Comparison of ENCODE assay signal across 11 cellular contexts in the genomic region with DNA sequence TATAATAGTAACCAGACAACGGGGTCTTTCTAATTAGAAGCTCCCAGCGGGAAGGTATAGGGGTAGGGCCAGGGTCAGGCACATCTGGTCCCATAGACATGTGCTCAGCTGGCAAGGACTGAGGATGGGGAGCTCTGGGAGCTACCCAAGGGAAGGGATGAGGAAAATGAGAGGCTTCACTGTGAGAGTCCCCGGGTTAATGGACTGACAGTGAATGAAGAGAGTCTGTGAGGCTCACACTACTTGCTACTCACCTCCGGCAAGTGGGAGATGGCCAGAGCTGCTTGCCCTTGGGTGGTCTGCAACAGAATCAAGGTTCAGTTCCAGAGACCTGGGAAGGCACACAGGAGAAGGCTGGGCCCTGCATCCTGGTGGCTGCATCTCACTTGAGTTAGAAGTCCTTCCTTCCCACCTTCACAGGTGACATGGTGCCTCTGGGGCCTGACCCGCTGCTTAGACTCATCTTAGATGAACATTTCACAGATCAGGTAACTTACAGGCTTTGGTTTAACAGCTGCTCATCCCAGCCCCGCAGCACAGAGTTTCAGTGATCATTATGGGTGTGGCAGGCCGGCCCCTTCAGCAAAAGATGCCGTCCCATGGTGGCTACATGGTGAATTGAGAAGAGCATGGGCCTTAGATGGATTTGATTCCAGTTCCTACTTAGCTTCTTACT. TPM values are rescaled to one million over a fixed set of nuclear protein-coding genes. Genes with fewer than 3 reads are reported as not detected.
DNase-seq lines count a peak whose midpoint lies in the region; ATAC-seq and TF ChIP-seq lines count a peak whose summit lies in the region.
"Had no signal": no experiment of that assay in that cellular context is flagged by ENCODE, and none has a peak within 500 bp of the region (broad histone marks: within the 10 kb centered on the region; RNA-seq: fewer than 3 reads in every experiment).

No MANE protein-coding gene starts in this region.

- no peak for DNase-seq in activated CD8-positive, alpha-beta memory T cell treated with anti-CD3 and anti-CD28 coated beads, Interleukin-2, amount 10 ng/mL, durations not matched to agents 7 days and 5 days
- no peak for DNase-seq in activated CD8-positive, alpha-beta memory T cell treated with anti-CD3 and anti-CD28 coated beads, Interleukin-2, amount 50 U/mL, for 48 hours
- DNase-seq in esophagus squamous epithelium (lab: John Stamatoyannopoulos, UW) (no peak), stomach (no peak), hypothalamus (lab: John Stamatoyannopoulos, UW) (no peak), HT-29 (ENCODE audit: low spot score) (no peak)
- no peak for DNase-seq in stimulated activated CD4-positive, alpha-beta T cell treated with anti-CD3 and anti-CD28 coated beads, Interleukin-1b, Interleukin-23, amount 100 ng/mL, for 48 hours
- DNase-seq: ACHN, SHP77 treated with DMSO at 0.1 percent for 48 hours had no signal

- H3K27ac Mint-ChIP-seq in activated CD8-positive, alpha-beta memory T cell treated with anti-CD3 and anti-CD28 coated beads, Interleukin-2, amount 10 ng/mL, durations not matched to agents 7 days and 5 days: peak overlapping the region; percentile 95
- H3K27ac Mint-ChIP-seq: progenitor cell of endocrine pancreas had no signal

- H3K4me1 ChIP-seq in OCI-LY3 (ENCODE audit: low read length) (peaks cover 64% of the 10 kb centered on the region), esophagus squamous epithelium (peaks cover 33 to 94% (median 40%) of the 10 kb centered on the region in 3 donors), stomach (peaks cover 0 to 88% (median 25%) of the 10 kb centered on the region in 4 donors)

- WGBS in esophagus squamous epithelium, 2 donors: 92 to 95% methylated on average over 4 to 6 of the region's 8 CpGs
- 85 to 90% (median 89%) methylated on average over 8 of the region's 8 CpGs for WGBS in stomach, 5 donors

- ATAC-seq in activated CD8-positive, alpha-beta memory T cell treated with anti-CD3 and anti-CD28 coated beads, Interleukin-2, amount 10 ng/mL, durations not matched to agents 7 days and 5 days: peak; percentile 40

- H2AFZ ChIP-seq in OCI-LY3 (ENCODE audit: low read depth, low read length): no peak overlapping the region

- peak overlapping the region; percentile 66 for H3K4me2 ChIP-seq in OCI-LY3 (ENCODE audit: low read length)

- H4K20me1 ChIP-seq in OCI-LY3 (ENCODE audit: insufficient read depth, low read length): peaks cover 79% of the 10 kb centered on the region

- peak overlapping the region; percentile 61 for H3K4me3 Mint-ChIP-seq in activated CD8-positive, alpha-beta memory T cell treated with anti-CD3 and anti-CD28 coated beads, Interleukin-2, amount 10 ng/mL, durations not matched to agents 7 days and 5 days

- peaks cover 95% of the 10 kb centered on the region for H3K4me1 Mint-ChIP-seq in activated CD8-positive, alpha-beta memory T cell treated with anti-CD3 and anti-CD28 coated beads, Interleukin-2, amount 10 ng/mL, durations not matched to agents 7 days and 5 days

- H3K27ac ChIP-seq in OCI-LY3 (ENCODE audit: low read length) (peak overlapping the region; percentile 76), esophagus squamous epithelium (peak overlapping the region; percentile 19 to 84 (median 65)), stomach (peak overlapping the region in 4 of 5 donors; percentile 52 to 83 (median 70))

- peaks cover 73% of the 10 kb centered on the region for H3K36me3 Mint-ChIP-seq in activated CD8-positive, alpha-beta memory T cell treated with anti-CD3 and anti-CD28 coated beads, Interleukin-2, amount 10 ng/mL, durations not matched to agents 7 days and 5 days

- TF ChIP-seq EP300 in stomach (IDR thresholded peaks at IDR 0.05): no peak

- H3K36me3 ChIP-seq in OCI-LY3 (replicated peaks; ENCODE audit: low read depth, low read length): peaks cover 44% of the 10 kb centered on the region
- peaks cover 0 to 25% (median 9%) of the 10 kb centered on the region in 3 donors for H3K36me3 ChIP-seq in esophagus squamous epithelium
- H3K36me3 ChIP-seq in stomach: peaks cover 16 to 31% (median 25%) of the 10 kb centered on the region in 4 donors

- H3K9me3 ChIP-seq in OCI-LY3 (ENCODE audit: insufficient read depth, low read length) (no peaks in the 10 kb centered on the region), esophagus squamous epithelium (no peaks in the 10 kb centered on the region), stomach (no peaks in the 10 kb centered on the region)

- CTCF ChIA-PET in activated CD8-positive, alpha-beta memory T cell treated with anti-CD3 and anti-CD28 coated beads, Interleukin-2, amount 10 ng/mL, durations not matched to agents 7 days and 5 days (lab: Charles Lee): interaction anchor here (1.0 to 17.5 kb wide), 13 partner anchors 11 to 110 kb away, joined by 3 to 490 read pairs (median 5); a partner anchor contains a TSS

- peak overlapping the region; percentile 37; the same call in 1 of the 2 replicates for H3K9ac ChIP-seq in OCI-LY3 (ENCODE audit: low read length)

- H3K4me3 ChIP-seq in OCI-LY3 (ENCODE audit: low read length) (peak overlapping the region; percentile 37), esophagus squamous epithelium (no peak overlapping the region), stomach (no peak overlapping the region)

- H3K79me2 ChIP-seq in OCI-LY3 (ENCODE audit: low read length): peaks cover 73% of the 10 kb centered on the region

- H3K9me3 Mint-ChIP-seq in activated CD8-positive, alpha-beta memory T cell treated with anti-CD3 and anti-CD28 coated beads, Interleukin-2, amount 10 ng/mL, durations not matched to agents 7 days and 5 days (ENCODE audit: low read depth): no peaks in the 10 kb centered on the region

- no peaks in the 10 kb centered on the region for H3K27me3 ChIP-seq in OCI-LY3 (ENCODE audit: low read depth, low read length)
- H3K27me3 ChIP-seq in esophagus squamous epithelium: no peaks in the 10 kb centered on the region
- no peaks in the 10 kb centered on the region for H3K27me3 ChIP-seq in stomach

- TF ChIP-seq CTCF in OCI-LY3 (IDR thresholded peaks at IDR 0.05; ENCODE audit: low read depth, low read length) (no peak), esophagus squamous epithelium (IDR thresholded peaks at IDR 0.05) (no peak), stomach (IDR thresholded peaks at IDR 0.05) (no peak)

- no peaks in the 10 kb centered on the region for H3K27me3 Mint-ChIP-seq in activated CD8-positive, alpha-beta memory T cell treated with anti-CD3 and anti-CD28 coated beads, Interleukin-2, amount 10 ng/mL, durations not matched to agents 7 days and 5 days

- intact Hi-C loops in esophagus squamous epithelium (cut with DNase I): loop anchor here (5.0 kb wide), 2 partner anchors 38 to 88 kb away; no protein-coding TSS in a partner anchor
- intact Hi-C loops in stomach (cut with DNase I; ENCODE audit: low total_unique reads): loop anchor here (5.0 kb wide), 2 partner anchors 33 to 88 kb away; no protein-coding TSS in a partner anchor

- TF ChIP-seq POLR2A in esophagus squamous epithelium (IDR thresholded peaks at IDR 0.05) (no peak), stomach (IDR thresholded peaks at IDR 0.05) (no peak)

RNA-seq across cellular contexts. Expression of a gene that starts 31.7 kb away (rescaled TPM):
- 10 to 100 TPM; 51.7 to 68.4 TPM for total RNA-seq in activated CD8-positive, alpha-beta memory T cell treated with anti-CD3 and anti-CD28 coated beads, Interleukin-2, amount 10 ng/mL, durations not matched to agents 7 days and 5 days
- total RNA-seq in esophagus squamous epithelium: 10 to 100 TPM; 26.8 to 54.4 (median 42.2) TPM
- total RNA-seq in stomach: 100 to 1,000 TPM in 1 of 5 donors, 10 to 100 TPM in 4; 16.9 to 130 (median 39.8) TPM
- 10 to 100 TPM; 48.7 to 55.8 (median 48.9) TPM for polyA plus RNA-seq in stomach
- 46.0 and 47.4 TPM in 2 replicates for total RNA-seq in HT-29 (2014; rRNA removed; shearing (Covaris generic))

RNA-seq across cellular contexts. Expression of a gene that starts 54.8 kb away (rescaled TPM):
- total RNA-seq in activated CD8-positive, alpha-beta memory T cell treated with anti-CD3 and anti-CD28 coated beads, Interleukin-2, amount 10 ng/mL, durations not matched to agents 7 days and 5 days: 10 to 100 TPM in 1 of 2 experiments, 1 to 10 TPM in 1; 9.5 to 12.7 TPM
- total RNA-seq in esophagus squamous epithelium (1 to 10 TPM; 2.5 to 9.1 (median 4.0) TPM), stomach (10 to 100 TPM in 1 of 5 donors, 1 to 10 TPM in 3, not detected in 1; 1.2 to 21.9 (median 4.7) TPM)
- 1 to 10 TPM; 1.5 to 3.2 (median 2.1) TPM for polyA plus RNA-seq in stomach
- total RNA-seq in HT-29 (2014; rRNA removed; shearing (Covaris generic)): 0.31 and 0.36 TPM in 2 replicates
